ENCODE assay signal across 17 cellular contexts in the genomic region with DNA sequence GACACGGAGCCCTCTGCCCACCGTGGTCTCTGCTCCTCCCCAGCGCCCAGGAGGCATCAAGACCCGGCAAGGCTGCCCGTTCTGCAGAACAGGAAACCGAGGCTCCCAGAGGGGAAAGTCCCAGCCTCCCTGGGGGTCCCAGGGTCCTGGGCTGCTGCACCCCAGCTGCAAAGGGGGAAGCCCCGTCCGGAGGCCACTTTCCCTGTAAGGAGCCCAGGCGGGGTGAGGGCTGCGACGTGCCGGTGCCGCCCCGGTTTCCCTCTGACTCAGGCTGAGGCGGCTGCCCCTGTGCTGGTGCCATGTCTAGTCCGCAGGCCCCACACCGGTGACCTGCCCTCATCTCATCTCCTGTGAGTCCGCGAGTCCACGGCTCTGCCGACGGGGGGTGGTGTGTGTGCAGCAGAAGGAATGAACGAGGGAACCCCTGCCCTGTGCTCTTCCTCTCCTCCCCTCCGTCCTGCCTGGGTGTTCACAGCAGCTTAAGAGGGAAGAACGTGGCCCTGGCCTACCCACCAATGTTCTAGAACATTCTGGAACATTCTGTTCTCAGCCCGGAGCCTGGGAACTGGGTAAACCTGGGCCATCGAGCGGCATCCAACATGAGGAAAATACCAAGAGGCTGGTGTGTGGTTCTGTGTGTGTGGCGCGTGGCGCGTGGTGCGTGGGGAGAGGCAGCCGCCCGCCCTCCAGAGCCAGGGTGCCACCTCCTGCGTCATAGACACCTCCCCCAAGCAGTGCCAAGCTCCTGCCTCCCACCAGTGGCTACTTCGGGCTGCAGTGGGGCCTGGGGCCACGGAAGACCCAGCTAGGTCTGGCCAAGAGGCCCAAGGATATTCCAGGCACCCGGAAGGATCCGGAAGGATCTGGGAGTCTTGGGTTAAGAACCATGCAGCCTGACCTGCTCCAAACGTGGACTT. TPM values are rescaled to one million over a fixed set of nuclear protein-coding genes. Genes with fewer than 3 reads are reported as not detected.
DNase-seq lines count a peak whose midpoint lies in the region; ATAC-seq, FAIRE-seq and TF ChIP-seq lines count a peak whose summit lies in the region.
"Had no signal": no experiment of that assay in that cellular context is flagged by ENCODE, and none has a peak within 500 bp of the region (broad histone marks: within the 10 kb centered on the region; RNA-seq: fewer than 3 reads in every experiment).

No MANE protein-coding gene starts in this region.

- FAIRE-seq in GM12892 (lab: Jason Lieb, UNC) (peak; percentile 90), frontal cortex (lab: Jason Lieb, UNC) (no peak)

- DNase-seq in GM12892 (ENCODE audit: insufficient read length), result no peak
- DNase-seq in stimulated activated effector memory CD8-positive, alpha-beta T cell treated with anti-CD3 and anti-CD28 coated beads, Interleukin-12 subunit alpha, Interleukin-12 subunit beta, amount 100 ng/mL, for 72 hours (ENCODE audit: low spot score in 2 of 2), result no peak
- no peak for DNase-seq in frontal cortex (ENCODE audit: low spot score in 2 of 2)
- no peak for DNase-seq in NCI-H2171 (lab: John Stamatoyannopoulos, UW)
- no peak for DNase-seq in lower lobe of right lung
- DNase-seq: aorta, DMS153, mesenchymal stem cell, NCI-H1417 treated with DMSO at 0.1 percent for 48 hours, NCI-H446, SK-N-SH had no signal

- H3K4me3 Mint-ChIP-seq in stimulated activated effector memory CD8-positive, alpha-beta T cell treated with anti-CD3 and anti-CD28 coated beads, Interleukin-12 subunit alpha, Interleukin-12 subunit beta, amount 100 ng/mL, for 72 hours, result peak overlapping the region; percentile 8

- H3K4me1 Mint-ChIP-seq in stimulated activated effector memory CD8-positive, alpha-beta T cell treated with anti-CD3 and anti-CD28 coated beads, Interleukin-12 subunit alpha, Interleukin-12 subunit beta, amount 100 ng/mL, for 72 hours, result peaks cover 27% of the 10 kb centered on the region

- no peaks in the 10 kb centered on the region for H3K9me3 Mint-ChIP-seq in stimulated activated effector memory CD8-positive, alpha-beta T cell treated with anti-CD3 and anti-CD28 coated beads, Interleukin-12 subunit alpha, Interleukin-12 subunit beta, amount 100 ng/mL, for 72 hours

- H3K36me3 ChIP-seq in SU-DHL-6 (ENCODE audit: low read length) (no peaks in the 10 kb centered on the region), lower lobe of right lung (no peaks in the 10 kb centered on the region)
- H3K36me3 ChIP-seq: gastroesophageal sphincter had no signal

- no peak overlapping the region for H3K27ac Mint-ChIP-seq in stimulated activated effector memory CD8-positive, alpha-beta T cell treated with anti-CD3 and anti-CD28 coated beads, Interleukin-12 subunit alpha, Interleukin-12 subunit beta, amount 100 ng/mL, for 72 hours

- H3K4me1 ChIP-seq in lower lobe of right lung, result no peaks in the 10 kb centered on the region
- H3K4me1 ChIP-seq: gastroesophageal sphincter had no signal

- intact Hi-C loops in lower lobe of right lung (cut with DNase I), result no loop called here

- TF ChIP-seq CTCF in SU-DHL-6 (IDR thresholded peaks at IDR 0.05; ENCODE audit: insufficient read depth, low read length, poor library complexity, severe bottlenecking) (no peak), lower lobe of right lung (IDR thresholded peaks at IDR 0.05) (no peak)

- peak overlapping the region; percentile 15 for H3K4me3 ChIP-seq in SU-DHL-6 (ENCODE audit: insufficient read depth, low read length, poor library complexity, severe bottlenecking)
- H3K4me3 ChIP-seq in lower lobe of right lung, result no peak overlapping the region
- H3K4me3 ChIP-seq: gastroesophageal sphincter had no signal

- H3K27me3 ChIP-seq in SU-DHL-6 (ENCODE audit: low read length) (no peaks in the 10 kb centered on the region), lower lobe of right lung (ENCODE audit: low read depth) (peaks cover 15% of the 10 kb centered on the region)

- no peaks in the 10 kb centered on the region for H4K20me1 ChIP-seq in SU-DHL-6 (ENCODE audit: low read depth, low read length)

- ATAC-seq in GM19463 (IDR thresholded peaks at IDR 0.05; ENCODE audit: unreplicated experiment), result peak; percentile 55
- ATAC-seq in stimulated activated effector memory CD8-positive, alpha-beta T cell treated with anti-CD3 and anti-CD28 coated beads, Interleukin-12 subunit alpha, Interleukin-12 subunit beta, amount 100 ng/mL, for 72 hours, result peak; percentile 73
- ATAC-seq in lower lobe of right lung, result no peak
- ATAC-seq: gastroesophageal sphincter had no signal

- H3K9ac ChIP-seq in SU-DHL-6 (ENCODE audit: low read length), result peak overlapping the region; percentile 69
- H3K9ac ChIP-seq: SK-N-SH had no signal

- H3K9me2 ChIP-seq in SU-DHL-6 (replicated peaks; ENCODE audit: insufficient read depth, low read length), result no peaks in the 10 kb centered on the region
- H3K9me2 ChIP-seq: SK-N-SH had no signal

- H3K9me3 ChIP-seq in SU-DHL-6 (ENCODE audit: insufficient read depth, low read length), result no peaks in the 10 kb centered on the region
- no peaks in the 10 kb centered on the region for H3K9me3 ChIP-seq in lower lobe of right lung
- H3K9me3 ChIP-seq: gastroesophageal sphincter, SK-N-SH had no signal

- peak overlapping the region; percentile 55 for H3K4me2 ChIP-seq in SU-DHL-6 (ENCODE audit: low read depth, low read length, poor library complexity, severe bottlenecking)
- H3K4me2 ChIP-seq: SK-N-SH had no signal

- peaks cover 5% of the 10 kb centered on the region for H3K36me3 Mint-ChIP-seq in stimulated activated effector memory CD8-positive, alpha-beta T cell treated with anti-CD3 and anti-CD28 coated beads, Interleukin-12 subunit alpha, Interleukin-12 subunit beta, amount 100 ng/mL, for 72 hours

- peaks cover 48% of the 10 kb centered on the region for H3F3A ChIP-seq in SU-DHL-6 (ENCODE audit: insufficient read depth)

- H3K27ac ChIP-seq in SU-DHL-6 (ENCODE audit: low read depth, low read length) (peak overlapping the region; percentile 96), lower lobe of right lung (no peak overlapping the region)
- H3K27ac ChIP-seq: gastroesophageal sphincter had no signal

- no peak for TF ChIP-seq POLR2A in GM12892 (IDR thresholded peaks at IDR 0.05; ENCODE audit: low read depth, low read length)

- no peak overlapping the region for H2AFZ ChIP-seq in SU-DHL-6 (ENCODE audit: low read depth, low read length, severe bottlenecking)

- H3K79me2 ChIP-seq in SU-DHL-6 (ENCODE audit: insufficient read depth, low read length), result no peaks in the 10 kb centered on the region

RNA-seq across cellular contexts. Expression of a gene that starts 7.0 kb away (rescaled TPM):
- polyA plus RNA-seq in GM12892 (2012; ENCODE audit: missing spikeins), result 5.5 TPM
- total RNA-seq in frontal cortex (0.82 TPM), lower lobe of right lung (14.3 TPM)
- total RNA-seq: chondrocyte, renal cortical epithelial cell had no signal
- polyA plus RNA-seq: BJ, SK-N-SH had no signal

Comparison
In these comparisons a context has a peak if more than half of its experiments do, and no peak if none do; other contexts are left out.
1. ATAC-seq: peak in GM19463 (single experiment) and stimulated activated effector memory CD8-positive, alpha-beta T cell treated with anti-CD3 and anti-CD28 coated beads, Interleukin-12 subunit alpha, Interleukin-12 subunit beta, amount 100 ng/mL, for 72 hours (single experiment); none in lower lobe of right lung (0 of 2).